Comparison of ENCODE assay signal across 3 cellular contexts in genomic region chr1:242653772-242654171, GRCh38.
DNase-seq lines count a peak whose midpoint lies in the region; ATAC-seq, FAIRE-seq and TF ChIP-seq lines count a peak whose summit lies in the region.
"Not testable (repeated sequence)": the region's sequence is repeated elsewhere in the genome, so short reads cannot be mapped to it uniquely, and the experiment has no call there.

No MANE protein-coding gene starts in this region.

- TF ChIP-seq CTCF in A549 (IDR thresholded peaks at IDR 0.05); GM12878 (IDR thresholded peaks at IDR 0.05 in 2 of 3, conservative IDR thresholded peaks at IDR 0.05 in 1 of 3; ENCODE audit: control insufficient read depth in 2 of 3, extremely low read depth in 1 of 3, insufficient read depth in 1 of 3, low read depth in 3 of 3, low read length in 3 of 3); K562 (IDR thresholded peaks at IDR 0.05 in 2 of 3, conservative IDR thresholded peaks at IDR 0.05 in 1 of 3; ENCODE audit: insufficient read depth in 2 of 3, low read depth in 1 of 3, low read length in 3 of 3): not testable (repeated sequence)

- not testable (repeated sequence) for H3K79me2 ChIP-seq in GM12878 (ENCODE audit: control insufficient read depth, insufficient read depth, low read length); K562 (ENCODE audit: control insufficient read depth, insufficient read depth, low read length)

- not testable (repeated sequence) for H3K27me3 ChIP-seq in GM12878 (replicated peaks in 1 of 2; ENCODE audit: control insufficient read depth in 2 of 2, insufficient read depth in 2 of 2, low read length in 1 of 2); K562 (ENCODE audit: control insufficient read depth in 2 of 2, insufficient read depth in 2 of 2, low read length in 2 of 2)

- SMC1A ChIA-PET in GM12878 (lab: Charles Lee; ENCODE audit: uncharacterized antibody, unreplicated experiment) = not testable (repeated sequence)

- H3K27ac ChIP-seq in A549; GM12878 (ENCODE audit: control insufficient read depth, insufficient read depth); K562 (ENCODE audit: extremely low read depth, low read depth, low read length): not testable (repeated sequence)

- not testable (repeated sequence) for H3K4me3 ChIP-seq in A549, GM12878, K562

- H3K4me1 ChIP-seq in A549; GM12878 (ENCODE audit: control insufficient read depth, insufficient read depth, low read length); K562 (replicated peaks in 1 of 2; ENCODE audit: control insufficient read depth in 2 of 2, insufficient read depth in 2 of 2, low read length in 2 of 2): not testable (repeated sequence)

- H3K9me3 ChIP-seq in A549; GM12878 (replicated peaks; ENCODE audit: control insufficient read depth, insufficient read depth, low read length); K562 (replicated peaks; ENCODE audit: control insufficient read depth, insufficient read depth, low read depth, low read length): not testable (repeated sequence)

- not testable (repeated sequence) for H4K20me1 ChIP-seq in GM12878 (ENCODE audit: control insufficient read depth, insufficient read depth); K562 (replicated peaks; ENCODE audit: control insufficient read depth, insufficient read depth, low read length)

- not testable (repeated sequence) for TF ChIP-seq POLR2A in A549 (IDR thresholded peaks at IDR 0.05; ENCODE audit: low read length); GM12878 (IDR thresholded peaks at IDR 0.05; ENCODE audit: low read depth, low read length); K562 (conservative IDR thresholded peaks at IDR 0.05)

- RAD21 ChIA-PET in GM12878 (lab: Charles Lee; ENCODE audit: unreplicated experiment) = not testable (repeated sequence)

- not testable (repeated sequence) for DNase-seq in A549 (ENCODE audit: low read depth in 1 of 2, low spot score in 1 of 2); GM12878 (ENCODE audit: low read depth, low spot score); K562 (ENCODE audit: extremely low read depth in 1 of 4, low spot score in 3 of 4)

- H3K4me2 ChIP-seq in A549; GM12878 (ENCODE audit: control insufficient read depth, insufficient read depth); K562 (ENCODE audit: insufficient read depth, low read length): not testable (repeated sequence)

- in situ Hi-C loops in GM12878 (cut with MboI); K562 (cut with MboI): not testable (repeated sequence)

- not testable (repeated sequence) for BruUV-seq in GM12878 (replicated peaks; lab: Mats Ljungman, UMichigan); K562 (replicated peaks; lab: Mats Ljungman, UMichigan)

- not testable (repeated sequence) for H3K36me3 ChIP-seq in GM12878 (ENCODE audit: control insufficient read depth in 2 of 2, insufficient read depth in 2 of 2, low read length in 1 of 2); K562 (ENCODE audit: control insufficient read depth, insufficient read depth, low read length)

- CTCF ChIA-PET in A549 (lab: Yijun Ruan, JAX) = interaction anchor here (0.7 to 0.9 kb wide), 2 partner anchors 9 to 29 kb away, joined by 3 read pairs; no protein-coding TSS in a partner anchor
- CTCF ChIA-PET in GM12878 (lab: Yijun Ruan, JAX) = interaction anchor here (3.3 kb wide), 1 partner anchor 11 kb away, joined by 12 read pairs; no protein-coding TSS in a partner anchor
- CTCF ChIA-PET in K562 (lab: Yijun Ruan, JAX; ENCODE audit: low intra/inter-chr PET ratio) = not testable (repeated sequence)

- intact Hi-C loops in GM12878 (cut with micrococcal nuclease; ENCODE audit: unreplicated experiment); K562 (cut with micrococcal nuclease): not testable (repeated sequence)

- POLR2A ChIA-PET in A549 (lab: Yijun Ruan, JAX); GM12878 (lab: Charles Lee); K562 (lab: Yijun Ruan, JAX): not testable (repeated sequence)

- not testable (repeated sequence) for H3K9me1 ChIP-seq in K562 (ENCODE audit: control insufficient read depth, insufficient read depth, low read length)

- not testable (repeated sequence) for H2AFZ ChIP-seq in GM12878 (ENCODE audit: control insufficient read depth, low read depth, low read length); K562 (ENCODE audit: low read depth, low read length)

- TF ChIP-seq EP300 in A549 (IDR thresholded peaks at IDR 0.05); GM12878 (IDR thresholded peaks at IDR 0.05; ENCODE audit: borderline replicate concordance in 1 of 2, control insufficient read depth in 1 of 2, low read depth in 2 of 2, low read length in 2 of 2); K562 (IDR thresholded peaks at IDR 0.05; ENCODE audit: low read length): not testable (repeated sequence)

- ATAC-seq in A549, GM12878, K562: not testable (repeated sequence)

- not testable (repeated sequence) for TF ChIP-seq RAD21 in A549 (conservative IDR thresholded peaks at IDR 0.05 in 1 of 2, IDR thresholded peaks at IDR 0.05 in 1 of 2); GM12878 (IDR thresholded peaks at IDR 0.05; ENCODE audit: insufficient read depth, low read depth, low read length); K562 (CRISPR knock-in tag; conservative IDR thresholded peaks at IDR 0.05 in 1 of 2, IDR thresholded peaks at IDR 0.05 in 1 of 2)

- FAIRE-seq in A549 (lab: Jason Lieb, UNC); K562 (lab: Jason Lieb, UNC): not testable (repeated sequence)
- peak; percentile 38 for FAIRE-seq in GM12878 (lab: Jason Lieb, UNC)

- not testable (repeated sequence) for H3K9ac ChIP-seq in GM12878 (ENCODE audit: control insufficient read depth, insufficient read depth, low read length); K562 (ENCODE audit: insufficient read depth in 1 of 2, low read depth in 2 of 2, low read length in 2 of 2)

TF ChIP-seq in A549, 52 proteins besides CTCF, POLR2A, EP300 and RAD21:
- TF ChIP-seq MAFK (IDR thresholded peaks at IDR 0.05; ENCODE audit: partially characterized antibody) = peak; percentile 54

TF ChIP-seq in K562, 482 proteins besides CTCF, POLR2A, EP300 and RAD21:
- peak; percentile 52 for TF ChIP-seq ZNF316 (IDR thresholded peaks at IDR 0.05)
- TF ChIP-seq MAFG (tag; conservative IDR thresholded peaks at IDR 0.05) = 0 out of 2 replicates have a peak, but pooled peaks have one; percentile 14
- TF ChIP-seq C11orf30 (IDR thresholded peaks at IDR 0.05; ENCODE audit: low read depth) = peak; percentile 26; the same call in 1 of the 2 replicates
